In the genomic region with DNA sequence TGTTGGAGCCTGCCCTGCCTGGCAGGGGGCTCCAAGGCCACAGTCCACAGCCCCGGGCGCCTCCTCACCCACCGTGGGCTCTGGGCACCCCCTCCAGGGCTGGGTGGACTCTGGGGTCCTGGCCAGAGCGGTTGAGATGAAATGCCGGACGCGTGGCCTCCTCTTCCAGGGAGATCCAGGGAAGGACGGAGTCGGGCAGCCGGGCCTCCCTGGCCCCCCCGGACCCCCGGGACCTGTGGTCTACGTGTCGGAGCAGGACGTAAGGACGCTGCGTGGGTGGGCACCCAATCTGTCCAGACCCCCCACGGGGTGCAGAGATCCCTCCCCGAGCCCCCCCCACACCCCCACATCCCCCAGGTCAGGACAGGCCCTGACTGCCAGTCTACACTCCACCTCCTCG, we compare ENCODE assay signal across 20 cellular contexts.
"Had no signal": no experiment of that assay in that cellular context is flagged by ENCODE, and none has a peak within 500 bp of the region (broad histone marks: within the 10 kb centered on the region; RNA-seq: fewer than 3 reads in every experiment).

No MANE protein-coding gene starts in this region.

- ATAC-seq: effector memory CD8-positive, alpha-beta T cell; esophagus mucosa; gastroesophageal sphincter; heart left ventricle; left cardiac atrium; left lung; left ventricle myocardium superior; lower lobe of right lung; mucosa of descending colon had no signal

- H3K27me3 ChIP-seq: colonic mucosa, foreskin keratinocyte, gastroesophageal sphincter, heart left ventricle, hepatocyte, left lung had no signal

- H3K27ac ChIP-seq: colonic mucosa, epithelial cell of prostate, foreskin keratinocyte, gastroesophageal sphincter, heart left ventricle, hepatocyte, lower lobe of right lung had no signal

- H3K4me3 ChIP-seq: colonic mucosa, gastroesophageal sphincter, heart left ventricle, hepatocyte, left lung, lower lobe of right lung, mucosa of descending colon had no signal

- H3K4me1 ChIP-seq: colonic mucosa, foreskin keratinocyte, gastroesophageal sphincter, heart left ventricle, lower lobe of right lung had no signal

- H3K36me3 ChIP-seq: colonic mucosa had no signal

- DNase-seq: colonic mucosa; cortex of kidney; effector CD8-positive, alpha-beta T cell; effector memory CD8-positive, alpha-beta T cell; endodermal cell; erythroblast; foreskin keratinocyte; heart left ventricle; hypothalamus; left cardiac atrium; left lung; left ventricle myocardium superior; lower lobe of right lung; mesenchymal stem cell; mucosa of descending colon; naive B cell had no signal

- H3K9me3 ChIP-seq: colonic mucosa, gastroesophageal sphincter, heart left ventricle, left lung, lower lobe of right lung, mucosa of descending colon had no signal

- H3K4me2 ChIP-seq: hepatocyte had no signal
